ENCODE assay signal across 25 cellular contexts in genomic region chr10:18687195-18687594, GRCh38.
"Had no signal": no experiment of that assay in that cellular context is flagged by ENCODE, and none has a peak within 500 bp of the region (broad histone marks: within the 10 kb centered on the region; RNA-seq: fewer than 3 reads in every experiment).

No MANE protein-coding gene starts in this region.

- H3K4me3 ChIP-seq: colonic mucosa, esophagus squamous epithelium, gastrocnemius medialis, heart right ventricle, left lung, lower lobe of right lung had no signal

- DNase-seq: colonic mucosa; cortex of kidney; effector CD8-positive, alpha-beta T cell; effector memory CD8-positive, alpha-beta T cell; endodermal cell; erythroblast; esophagus squamous epithelium; foreskin fibroblast; foreskin melanocyte; gastrocnemius medialis; glutamatergic neuron; head of caudate nucleus; heart right ventricle; hippocampal formation; left lung; left ventricle myocardium superior; lower lobe of right lung; mesenchymal stem cell had no signal

- H3K27ac Mint-ChIP-seq: dendritic cell treated with granulocyte-macrophage colony-stimulating factor and Interleukin-4, amounts not matched to agents 40 ng/mL and 50 ng/mL, for 4 days; effector memory CD8-positive, alpha-beta T cell; endodermal cell; mesothelial cell of epicardium had no signal

- H3K36me3 ChIP-seq: colonic mucosa, esophagus squamous epithelium, gastrocnemius medialis, left lung, lower lobe of right lung had no signal

- H3K27ac ChIP-seq: colonic mucosa, epithelial cell of prostate, esophagus squamous epithelium, gastrocnemius medialis, heart right ventricle, left lung, lower lobe of right lung had no signal

- H3K9me3 Mint-ChIP-seq: dendritic cell treated with granulocyte-macrophage colony-stimulating factor and Interleukin-4, amounts not matched to agents 40 ng/mL and 50 ng/mL, for 4 days; effector memory CD8-positive, alpha-beta T cell; endodermal cell; mesothelial cell of epicardium had no signal

- H3K27me3 Mint-ChIP-seq: dendritic cell treated with granulocyte-macrophage colony-stimulating factor and Interleukin-4, amounts not matched to agents 40 ng/mL and 50 ng/mL, for 4 days had no signal

- H3K27me3 ChIP-seq: colonic mucosa, esophagus squamous epithelium, gastrocnemius medialis, left lung had no signal

- H3K9me3 ChIP-seq: colonic mucosa, esophagus squamous epithelium, gastrocnemius medialis, heart right ventricle, left lung, lower lobe of right lung had no signal

- H3K4me1 Mint-ChIP-seq: endodermal cell had no signal

- FAIRE-seq: endometrium, islet of Langerhans, keratinocyte had no signal

- H3K4me3 Mint-ChIP-seq: dendritic cell treated with granulocyte-macrophage colony-stimulating factor and Interleukin-4, amounts not matched to agents 40 ng/mL and 50 ng/mL, for 4 days; effector memory CD8-positive, alpha-beta T cell; endodermal cell; mesothelial cell of epicardium had no signal

- ATAC-seq: effector memory CD8-positive, alpha-beta T cell; esophagus mucosa; gastrocnemius medialis; heart right ventricle; left lung; left ventricle myocardium superior; lower lobe of right lung had no signal

- H3K4me1 ChIP-seq: colonic mucosa, gastrocnemius medialis, left lung, lower lobe of right lung had no signal
